ENCODE assay signal across 1 cellular context in genomic region chr19:45528744-45529453, GRCh38.
TF ChIP-seq lines count a peak whose summit lies in the region.

No MANE protein-coding gene starts in this region.

TF ChIP-seq in K562, 482 proteins besides CTCF, POLR2A, EP300 and RAD21:
- TF ChIP-seq CREB1 (IDR thresholded peaks at IDR 0.05) (0 out of 2 replicates have a peak, but pooled peaks have one; percentile 6), CREB1 (CRISPR knock-in tag; IDR thresholded peaks at IDR 0.05) (no peak), POLR2H (tag; IDR thresholded peaks at IDR 0.05; ENCODE audit: low read depth) (peak; percentile 21; the same call in 1 of the 2 replicates), NELFE (IDR thresholded peaks at IDR 0.05; ENCODE audit: insufficient read depth, insufficient read length) (no peak), KAT7 (CRISPR knock-in tag; IDR thresholded peaks at IDR 0.05; ENCODE audit: borderline replicate concordance) (no peak), ZSCAN32 (CRISPR knock-in tag; IDR thresholded peaks at IDR 0.05) (peak; percentile 7; the same call in 1 of the 2 replicates), RBM22 (IDR thresholded peaks at IDR 0.05; ENCODE audit: low read depth, low read length, poor library complexity, severe bottlenecking) (peak; percentile 97), JUND (IDR thresholded peaks at IDR 0.05; ENCODE audit: borderline replicate concordance, low read depth, low read length) (peak; percentile 66), JUND (tag; IDR thresholded peaks at IDR 0.05; ENCODE audit: borderline replicate concordance, low read depth, low read length) (no peak), POLR2G (IDR thresholded peaks at IDR 0.05; ENCODE audit: low read depth, low read length) (peak; percentile 88), PRDM10 (IDR thresholded peaks at IDR 0.05; ENCODE audit: partially characterized antibody) (peak; percentile 98), TCF7L2 (IDR thresholded peaks at IDR 0.05; ENCODE audit: low read depth, low read length) (peak; percentile 78), ILF3 (IDR thresholded peaks at IDR 0.05; ENCODE audit: borderline replicate concordance) (0 out of 2 replicates have a peak, but pooled peaks have one; percentile 35), POLR2AphosphoS5 (IDR thresholded peaks at IDR 0.05; ENCODE audit: control insufficient read depth, insufficient read depth, low read depth, low read length) (peak; percentile 34; the same call in 1 of the 2 replicates), ZBTB33 (CRISPR knock-in tag; IDR thresholded peaks at IDR 0.05) (peak; percentile 98), REST (CRISPR knock-in tag; IDR thresholded peaks at IDR 0.05; ENCODE audit: low read depth) (0 out of 2 replicates have a peak, but pooled peaks have one; percentile 42), TFAP4 (CRISPR knock-in tag; IDR thresholded peaks at IDR 0.05; ENCODE audit: borderline replicate concordance) (0 out of 2 replicates have a peak, but pooled peaks have one; percentile 34), FIP1L1 (IDR thresholded peaks at IDR 0.05; ENCODE audit: low read depth, low read length, poor library complexity, severe bottlenecking) (peak; percentile 77), SMAD1 (IDR thresholded peaks at IDR 0.05; ENCODE audit: low read depth, low read length, partially characterized antibody) (no peak), ZBTB7A (IDR thresholded peaks at IDR 0.05; ENCODE audit: borderline replicate concordance, control insufficient read depth, low read depth, low read length) (peak; percentile 30; the same call in 1 of the 2 replicates), MBD2 (IDR thresholded peaks at IDR 0.05; ENCODE audit: borderline replicate concordance, low read depth) (peak; percentile 22; the same call in 1 of the 2 replicates), RBFOX2 (IDR thresholded peaks at IDR 0.05; ENCODE audit: low read depth, low read length) (peak; percentile 45; the same call in 1 of the 2 replicates), NONO (IDR thresholded peaks at IDR 0.05; ENCODE audit: low read depth in 2 of 2, low read length in 1 of 2) (0 out of 4 replicates have a peak, but pooled peaks of 1 of the 2 experiments have one; percentile 77), SMAD2 (IDR thresholded peaks at IDR 0.05; ENCODE audit: low read depth, low read length) (no peak)
- TF ChIP-seq, protein P1, sequence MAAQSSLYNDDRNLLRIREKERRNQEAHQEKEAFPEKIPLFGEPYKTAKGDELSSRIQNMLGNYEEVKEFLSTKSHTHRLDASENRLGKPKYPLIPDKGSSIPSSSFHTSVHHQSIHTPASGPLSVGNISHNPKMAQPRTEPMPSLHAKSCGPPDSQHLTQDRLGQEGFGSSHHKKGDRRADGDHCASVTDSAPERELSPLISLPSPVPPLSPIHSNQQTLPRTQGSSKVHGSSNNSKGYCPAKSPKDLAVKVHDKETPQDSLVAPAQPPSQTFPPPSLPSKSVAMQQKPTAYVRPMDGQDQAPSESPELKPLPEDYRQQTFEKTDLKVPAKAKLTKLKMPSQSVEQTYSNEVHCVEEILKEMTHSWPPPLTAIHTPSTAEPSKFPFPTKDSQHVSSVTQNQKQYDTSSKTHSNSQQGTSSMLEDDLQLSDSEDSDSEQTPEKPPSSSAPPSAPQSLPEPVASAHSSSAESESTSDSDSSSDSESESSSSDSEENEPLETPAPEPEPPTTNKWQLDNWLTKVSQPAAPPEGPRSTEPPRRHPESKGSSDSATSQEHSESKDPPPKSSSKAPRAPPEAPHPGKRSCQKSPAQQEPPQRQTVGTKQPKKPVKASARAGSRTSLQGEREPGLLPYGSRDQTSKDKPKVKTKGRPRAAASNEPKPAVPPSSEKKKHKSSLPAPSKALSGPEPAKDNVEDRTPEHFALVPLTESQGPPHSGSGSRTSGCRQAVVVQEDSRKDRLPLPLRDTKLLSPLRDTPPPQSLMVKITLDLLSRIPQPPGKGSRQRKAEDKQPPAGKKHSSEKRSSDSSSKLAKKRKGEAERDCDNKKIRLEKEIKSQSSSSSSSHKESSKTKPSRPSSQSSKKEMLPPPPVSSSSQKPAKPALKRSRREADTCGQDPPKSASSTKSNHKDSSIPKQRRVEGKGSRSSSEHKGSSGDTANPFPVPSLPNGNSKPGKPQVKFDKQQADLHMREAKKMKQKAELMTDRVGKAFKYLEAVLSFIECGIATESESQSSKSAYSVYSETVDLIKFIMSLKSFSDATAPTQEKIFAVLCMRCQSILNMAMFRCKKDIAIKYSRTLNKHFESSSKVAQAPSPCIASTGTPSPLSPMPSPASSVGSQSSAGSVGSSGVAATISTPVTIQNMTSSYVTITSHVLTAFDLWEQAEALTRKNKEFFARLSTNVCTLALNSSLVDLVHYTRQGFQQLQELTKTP (IDR thresholded peaks at IDR 0.05; ENCODE audit: low read depth in 1 of 2, partially characterized antibody in 2 of 2), result no peak
- TF ChIP-seq, protein P2, sequence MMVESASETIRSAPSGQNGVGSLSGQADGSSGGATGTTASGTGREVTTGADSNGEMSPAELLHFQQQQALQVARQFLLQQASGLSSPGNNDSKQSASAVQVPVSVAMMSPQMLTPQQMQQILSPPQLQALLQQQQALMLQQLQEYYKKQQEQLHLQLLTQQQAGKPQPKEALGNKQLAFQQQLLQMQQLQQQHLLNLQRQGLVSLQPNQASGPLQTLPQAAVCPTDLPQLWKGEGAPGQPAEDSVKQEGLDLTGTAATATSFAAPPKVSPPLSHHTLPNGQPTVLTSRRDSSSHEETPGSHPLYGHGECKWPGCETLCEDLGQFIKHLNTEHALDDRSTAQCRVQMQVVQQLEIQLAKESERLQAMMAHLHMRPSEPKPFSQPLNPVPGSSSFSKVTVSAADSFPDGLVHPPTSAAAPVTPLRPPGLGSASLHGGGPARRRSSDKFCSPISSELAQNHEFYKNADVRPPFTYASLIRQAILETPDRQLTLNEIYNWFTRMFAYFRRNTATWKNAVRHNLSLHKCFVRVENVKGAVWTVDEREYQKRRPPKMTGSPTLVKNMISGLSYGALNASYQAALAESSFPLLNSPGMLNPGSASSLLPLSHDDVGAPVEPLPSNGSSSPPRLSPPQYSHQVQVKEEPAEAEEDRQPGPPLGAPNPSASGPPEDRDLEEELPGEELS (CRISPR knock-in tag; IDR thresholded peaks at IDR 0.05; ENCODE audit: borderline replicate concordance), result 0 out of 2 replicates have a peak, but pooled peaks have one; percentile 58
- TF ChIP-seq, protein P3, sequence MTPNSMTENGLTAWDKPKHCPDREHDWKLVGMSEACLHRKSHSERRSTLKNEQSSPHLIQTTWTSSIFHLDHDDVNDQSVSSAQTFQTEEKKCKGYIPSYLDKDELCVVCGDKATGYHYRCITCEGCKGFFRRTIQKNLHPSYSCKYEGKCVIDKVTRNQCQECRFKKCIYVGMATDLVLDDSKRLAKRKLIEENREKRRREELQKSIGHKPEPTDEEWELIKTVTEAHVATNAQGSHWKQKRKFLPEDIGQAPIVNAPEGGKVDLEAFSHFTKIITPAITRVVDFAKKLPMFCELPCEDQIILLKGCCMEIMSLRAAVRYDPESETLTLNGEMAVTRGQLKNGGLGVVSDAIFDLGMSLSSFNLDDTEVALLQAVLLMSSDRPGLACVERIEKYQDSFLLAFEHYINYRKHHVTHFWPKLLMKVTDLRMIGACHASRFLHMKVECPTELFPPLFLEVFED (CRISPR knock-in tag; conservative IDR thresholded peaks at IDR 0.05), result peak; percentile 40; the same call in 1 of the 2 replicates
- TF ChIP-seq, protein P4, sequence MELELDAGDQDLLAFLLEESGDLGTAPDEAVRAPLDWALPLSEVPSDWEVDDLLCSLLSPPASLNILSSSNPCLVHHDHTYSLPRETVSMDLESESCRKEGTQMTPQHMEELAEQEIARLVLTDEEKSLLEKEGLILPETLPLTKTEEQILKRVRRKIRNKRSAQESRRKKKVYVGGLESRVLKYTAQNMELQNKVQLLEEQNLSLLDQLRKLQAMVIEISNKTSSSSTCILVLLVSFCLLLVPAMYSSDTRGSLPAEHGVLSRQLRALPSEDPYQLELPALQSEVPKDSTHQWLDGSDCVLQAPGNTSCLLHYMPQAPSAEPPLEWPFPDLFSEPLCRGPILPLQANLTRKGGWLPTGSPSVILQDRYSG (tag; conservative IDR thresholded peaks at IDR 0.05; ENCODE audit: low read depth), result no peak
TF ChIP-seq in K562: peak in this region for 20.
